12 cellular contexts compared by ENCODE assay signal in the genomic region with DNA sequence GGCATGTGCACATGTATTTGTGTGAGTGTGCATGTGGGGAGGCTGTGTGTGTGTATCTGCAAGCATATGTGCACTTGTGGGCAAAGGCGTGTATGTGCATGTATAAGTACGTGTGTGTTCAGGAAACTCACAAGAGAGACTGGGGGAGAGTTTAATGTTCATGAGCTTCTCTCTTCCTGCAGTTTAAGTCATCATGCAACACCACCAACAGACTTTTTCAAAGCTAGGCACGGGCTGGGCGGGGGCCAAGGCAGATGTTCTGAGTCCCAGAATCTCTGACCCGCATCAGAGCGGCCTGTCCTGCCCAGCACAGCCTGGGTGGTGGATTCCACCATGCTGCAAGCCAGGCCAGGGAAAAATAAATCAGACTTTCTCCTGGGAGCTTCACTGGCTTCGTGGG.
DNase-seq lines count a peak whose midpoint lies in the region; ATAC-seq lines count a peak whose summit lies in the region.
"Had no signal": no experiment of that assay in that cellular context is flagged by ENCODE, and none has a peak within 500 bp of the region (broad histone marks: within the 10 kb centered on the region; RNA-seq: fewer than 3 reads in every experiment).

No MANE protein-coding gene starts in this region.

- H3K27ac Mint-ChIP-seq in activated CD8-positive, alpha-beta memory T cell treated with anti-CD3 and anti-CD28 coated beads, Interleukin-2, amount 10 ng/mL, durations not matched to agents 7 days and 5 days: peak overlapping the region; percentile 90
- peak overlapping the region; percentile 99 for H3K27ac Mint-ChIP-seq in activated T-helper 2 cell treated with anti-CD3 and anti-CD28 coated beads, Interferon-gamma antibody, Interleukin-2, Interleukin-4, amounts not matched to agents 10 μg/mL and 5 μg/mL and 100 μg/mL, durations not matched to agents 14 hours and 24 hours and 36 hours

- H3K27me3 Mint-ChIP-seq in activated CD8-positive, alpha-beta memory T cell treated with anti-CD3 and anti-CD28 coated beads, Interleukin-2, amount 10 ng/mL, durations not matched to agents 7 days and 5 days: peaks cover 2% of the 10 kb centered on the region
- H3K27me3 Mint-ChIP-seq in activated T-helper 2 cell treated with anti-CD3 and anti-CD28 coated beads, Interferon-gamma antibody, Interleukin-2, Interleukin-4, amounts not matched to agents 10 μg/mL and 5 μg/mL and 100 μg/mL, durations not matched to agents 14 hours and 24 hours and 36 hours (ENCODE audit: low read depth): no peaks in the 10 kb centered on the region

- intact Hi-C loops in activated T-helper 2 cell treated with anti-CD3 and anti-CD28 coated beads, Interferon-gamma antibody, Interleukin-2, Interleukin-4, amounts not matched to agents 10 μg/mL and 5 μg/mL and 100 μg/mL, durations not matched to agents 14 hours and 24 hours and 36 hours (cut with micrococcal nuclease): loop anchor here (1.0 to 5.0 kb wide), 2 partner anchors 32 to 53 kb away; no protein-coding TSS in a partner anchor

- H3K4me3 Mint-ChIP-seq in activated CD8-positive, alpha-beta memory T cell treated with anti-CD3 and anti-CD28 coated beads, Interleukin-2, amount 10 ng/mL, durations not matched to agents 7 days and 5 days: peak overlapping the region; percentile 64
- H3K4me3 Mint-ChIP-seq in activated T-helper 2 cell treated with anti-CD3 and anti-CD28 coated beads, Interferon-gamma antibody, Interleukin-2, Interleukin-4, amounts not matched to agents 10 μg/mL and 5 μg/mL and 100 μg/mL, durations not matched to agents 14 hours and 24 hours and 36 hours (ENCODE audit: low read depth): peak overlapping the region; percentile 83

- H3K36me3 Mint-ChIP-seq in activated CD8-positive, alpha-beta memory T cell treated with anti-CD3 and anti-CD28 coated beads, Interleukin-2, amount 10 ng/mL, durations not matched to agents 7 days and 5 days: no peaks in the 10 kb centered on the region
- no peaks in the 10 kb centered on the region for H3K36me3 Mint-ChIP-seq in activated T-helper 2 cell treated with anti-CD3 and anti-CD28 coated beads, Interferon-gamma antibody, Interleukin-2, Interleukin-4, amounts not matched to agents 10 μg/mL and 5 μg/mL and 100 μg/mL, durations not matched to agents 14 hours and 24 hours and 36 hours (ENCODE audit: low read depth)

- CTCF ChIA-PET in activated CD8-positive, alpha-beta memory T cell treated with anti-CD3 and anti-CD28 coated beads, Interleukin-2, amount 10 ng/mL, durations not matched to agents 7 days and 5 days (lab: Charles Lee): interaction anchor here (0.6 to 3.2 kb wide), 25 partner anchors 9 to 536 kb away, joined by 3 to 31 read pairs (median 4); a partner anchor contains a TSS

- no peaks in the 10 kb centered on the region for H3K9me3 Mint-ChIP-seq in activated CD8-positive, alpha-beta memory T cell treated with anti-CD3 and anti-CD28 coated beads, Interleukin-2, amount 10 ng/mL, durations not matched to agents 7 days and 5 days (ENCODE audit: low read depth)
- no peaks in the 10 kb centered on the region for H3K9me3 Mint-ChIP-seq in activated T-helper 2 cell treated with anti-CD3 and anti-CD28 coated beads, Interferon-gamma antibody, Interleukin-2, Interleukin-4, amounts not matched to agents 10 μg/mL and 5 μg/mL and 100 μg/mL, durations not matched to agents 14 hours and 24 hours and 36 hours

- H3K4me1 Mint-ChIP-seq in activated CD8-positive, alpha-beta memory T cell treated with anti-CD3 and anti-CD28 coated beads, Interleukin-2, amount 10 ng/mL, durations not matched to agents 7 days and 5 days: peaks cover 40% of the 10 kb centered on the region
- H3K4me1 Mint-ChIP-seq in activated T-helper 2 cell treated with anti-CD3 and anti-CD28 coated beads, Interferon-gamma antibody, Interleukin-2, Interleukin-4, amounts not matched to agents 10 μg/mL and 5 μg/mL and 100 μg/mL, durations not matched to agents 14 hours and 24 hours and 36 hours (ENCODE audit: low read depth): peaks cover 44% of the 10 kb centered on the region

- H3K36me3 ChIP-seq in iPS-15b (ENCODE audit: control insufficient read depth, insufficient read depth, low read length) (no peaks in the 10 kb centered on the region), stomach smooth muscle (ENCODE audit: control insufficient read depth in 2 of 2, insufficient read depth in 2 of 2, low read length in 2 of 2) (no peaks in the 10 kb centered on the region)

- ATAC-seq in activated CD8-positive, alpha-beta memory T cell treated with anti-CD3 and anti-CD28 coated beads, Interleukin-2, amount 10 ng/mL, durations not matched to agents 7 days and 5 days: no peak
- ATAC-seq in GM19452 (IDR thresholded peaks at IDR 0.05; ENCODE audit: unreplicated experiment): no peak
- ATAC-seq: Panc1, psoas muscle had no signal

- H3K9ac ChIP-seq in iPS-15b (ENCODE audit: low read depth, low read length) (peak overlapping the region; percentile 47), stomach smooth muscle (ENCODE audit: low read length in 2 of 2) (peak overlapping the region in 1 of 2 donors; percentile 8)

- H3K27ac ChIP-seq in stomach smooth muscle (ENCODE audit: low read length): peak overlapping the region; percentile 46
- H3K27ac ChIP-seq: epithelial cell of prostate, psoas muscle had no signal

- H3K9me3 ChIP-seq in iPS-15b (ENCODE audit: control insufficient read depth, insufficient read depth, low read length): no peaks in the 10 kb centered on the region
- no peaks in the 10 kb centered on the region for H3K9me3 ChIP-seq in stomach smooth muscle (ENCODE audit: control insufficient read depth in 2 of 2, low read length in 2 of 2)
- H3K9me3 ChIP-seq: psoas muscle had no signal

- peaks cover 10% of the 10 kb centered on the region for H3K4me1 ChIP-seq in iPS-15b (ENCODE audit: control insufficient read depth, insufficient read depth, low read length)
- H3K4me1 ChIP-seq in stomach smooth muscle (ENCODE audit: control insufficient read depth, insufficient read depth, low read length): peaks cover 53% of the 10 kb centered on the region

- H3K4me3 ChIP-seq in iPS-15b (ENCODE audit: low read depth, low read length) (no peak overlapping the region), stomach smooth muscle (ENCODE audit: low read length in 2 of 2) (peak overlapping the region in 1 of 2 donors; percentile 61)
- H3K4me3 ChIP-seq: psoas muscle had no signal

- H3K27me3 ChIP-seq in iPS-15b (ENCODE audit: control insufficient read depth, insufficient read depth, low read length): no peaks in the 10 kb centered on the region
- no peaks in the 10 kb centered on the region for H3K27me3 ChIP-seq in stomach smooth muscle (ENCODE audit: control insufficient read depth in 1 of 2, insufficient read depth in 2 of 2, low read length in 2 of 2)

- DNase-seq in activated CD8-positive, alpha-beta memory T cell treated with anti-CD3 and anti-CD28 coated beads, Interleukin-2, amount 10 ng/mL, durations not matched to agents 7 days and 5 days: no peak
- no peak for DNase-seq in activated CD8-positive, alpha-beta memory T cell treated with anti-CD3 and anti-CD28 coated beads, Interleukin-2, amount 50 U/mL, for 48 hours
- DNase-seq in activated T-helper 2 cell treated with anti-CD3 and anti-CD28 coated beads, Interferon-gamma antibody, Interleukin-2, Interleukin-4, amounts not matched to agents 10 μg/mL and 5 μg/mL and 100 μg/mL, durations not matched to agents 14 hours and 24 hours and 36 hours (ENCODE audit: low spot score): no peak
- DNase-seq in epidermal melanocyte (ENCODE audit: insufficient read length, low spot score) (no peak), NCI-H146 treated with DMSO at 0.1 percent for 48 hours (lab: John Stamatoyannopoulos, UW; ENCODE audit: unreplicated experiment) (no peak)
- DNase-seq: NCI-H1105, psoas muscle had no signal
